Comparison of ENCODE assay signal across 7 cellular contexts in genomic region chr14:81400202-81400678, GRCh38. TPM values are rescaled to one million over a fixed set of nuclear protein-coding genes. Genes with fewer than 3 reads are reported as not detected.
DNase-seq lines count a peak whose midpoint lies in the region; ATAC-seq and TF ChIP-seq lines count a peak whose summit lies in the region.

TSS of gene STON2 (minus strand) at chr14:81400324. CDS start at chr14:81398382, 1,942 bp downstream.

- H3K9me3 ChIP-seq in ascending aorta: no peaks in the 10 kb centered on the region
- no peaks in the 10 kb centered on the region for H3K9me3 ChIP-seq in transverse colon

- ATAC-seq in left lobe of liver (peak; percentile 20), HG03354 (IDR thresholded peaks at IDR 0.05; ENCODE audit: poor library complexity, severe bottlenecking, unreplicated experiment) (no peak)

- no peaks in the 10 kb centered on the region for H3K36me3 ChIP-seq in ascending aorta
- H3K36me3 ChIP-seq in transverse colon: no peaks in the 10 kb centered on the region

- DNase-seq in H4 (ENCODE audit: low spot score): peak; percentile 83
- peak; percentile 62 for DNase-seq in NCI-H2029 (lab: John Stamatoyannopoulos, UW)
- DNase-seq in ascending aorta (ENCODE audit: low spot score in 2 of 2): no peak
- no peak for DNase-seq in left lobe of liver (ENCODE audit: low spot score)
- DNase-seq in transverse colon: peak; percentile 69
- DNase-seq in NCI-H2227 treated with DMSO at 0.1 percent for 48 hours (lab: John Stamatoyannopoulos, UW): no peak

- H3K27ac ChIP-seq in ascending aorta (no peak within 1 kb of the TSS), transverse colon (peak within 1 kb of the TSS; percentile 45 to 72 (median 58))

- no peak for TF ChIP-seq EP300 in transverse colon (IDR thresholded peaks at IDR 0.05; ENCODE audit: low read depth)

- no peak for TF ChIP-seq POLR2A in transverse colon (IDR thresholded peaks at IDR 0.05)

- TF ChIP-seq CTCF in ascending aorta (IDR thresholded peaks at IDR 0.05) (no peak), transverse colon (IDR thresholded peaks at IDR 0.05) (no peak)

- WGBS in transverse colon (ENCODE audit: low coverage in 1 of 2), 2 donors: 18 to 24% methylated on average over 2 to 5 of the region's 5 CpGs

- no peaks in the 10 kb centered on the region for H3K27me3 ChIP-seq in ascending aorta
- no peaks in the 10 kb centered on the region for H3K27me3 ChIP-seq in transverse colon

- no peaks in the 10 kb centered on the region for H3K4me1 ChIP-seq in ascending aorta
- H3K4me1 ChIP-seq in transverse colon: peaks cover 0 to 14% (median 5%) of the 10 kb centered on the region in 4 donors

- in situ Hi-C loops in transverse colon (cut with MboI; ENCODE audit: low pct_ligation_motif_present in 1 of 4, low pct_unique_long_range_greater_than_20kb in 1 of 4, low sequenced_read_pairs in 3 of 4): no loop called here

- H3K4me3 ChIP-seq in ascending aorta: no peak within 1 kb of the TSS
- H3K4me3 ChIP-seq in transverse colon: no peak within 1 kb of the TSS

- intact Hi-C loops in ascending aorta (cut with DNase I) (no loop called here), transverse colon (cut with DNase I; ENCODE audit: low total_unique reads) (no loop called here)

RNA-seq across cellular contexts. Expression of gene STON2, which starts in this region (rescaled TPM):
- 6.3 and 6.9 TPM in 2 replicates for total RNA-seq in H4 (2014; rRNA removed; shearing (Covaris generic))
- total RNA-seq in ascending aorta (54.0 TPM), left lobe of liver (6.3 TPM), transverse colon (10 to 100 TPM; 10.8 to 39.4 (median 17.5) TPM)

Comparison
In these comparisons a context has a peak if more than half of its experiments do, and no peak if none do; other contexts are left out.
1. DNase-seq: peak in H4 (single experiment), NCI-H2029 (single experiment) and transverse colon (single experiment); none in ascending aorta (0 of 2), left lobe of liver (single experiment) and NCI-H2227 treated with DMSO at 0.1 percent for 48 hours (single experiment).
2. H3K27ac ChIP-seq: peak in transverse colon (4 of 4); none in ascending aorta (0 of 2).